17 cellular contexts compared by ENCODE assay signal in genomic region chr20:11195899-11196558, GRCh38.
DNase-seq lines count a peak whose midpoint lies in the region; ATAC-seq, FAIRE-seq and TF ChIP-seq lines count a peak whose summit lies in the region.
"Had no signal": no experiment of that assay in that cellular context is flagged by ENCODE, and none has a peak within 500 bp of the region (broad histone marks: within the 10 kb centered on the region; RNA-seq: fewer than 3 reads in every experiment).

No MANE protein-coding gene starts in this region.

- ATAC-seq in pancreas: peak in 3 of 4 donors; percentile 15 to 83 (median 60)
- no peak for ATAC-seq in stimulated activated naive CD8-positive, alpha-beta T cell treated with anti-CD3 and anti-CD28 coated beads, Interleukin-15, amount 100 ng/mL, for 72 hours
- ATAC-seq: CD8-positive, alpha-beta T cell; stimulated activated naive B cell treated with anti-CD40 and anti-IgM and Interleukin-4, amounts not matched to agents 10 μg/mL and 1 μg/mL and 100 μg/mL, for 72 hours had no signal

- H3K27me3 Mint-ChIP-seq in stimulated activated naive CD8-positive, alpha-beta T cell treated with anti-CD3 and anti-CD28 coated beads, Interleukin-15, amount 100 ng/mL, for 72 hours: peaks cover 2% of the 10 kb centered on the region
- H3K27me3 Mint-ChIP-seq: memory B cell had no signal

- H3K4me3 ChIP-seq in SJSA1 (no peak overlapping the region), pancreas (no peak overlapping the region), transverse colon (no peak overlapping the region)
- H3K4me3 ChIP-seq: esophagus muscularis mucosa, SK-N-MC had no signal

- H3K9me3 ChIP-seq in SJSA1 (replicated peaks) (no peaks in the 10 kb centered on the region), pancreas (no peaks in the 10 kb centered on the region), transverse colon (no peaks in the 10 kb centered on the region)
- H3K9me3 ChIP-seq: esophagus muscularis mucosa had no signal

- TF ChIP-seq EP300 in transverse colon (IDR thresholded peaks at IDR 0.05; ENCODE audit: low read depth): no peak

- H3K27ac ChIP-seq in SJSA1 (peak overlapping the region; percentile 33), pancreas (peak overlapping the region in 2 of 4 donors; percentile 6 to 28), transverse colon (no peak overlapping the region)
- H3K27ac ChIP-seq: SK-N-MC had no signal

- no peak overlapping the region for H3K4me3 Mint-ChIP-seq in stimulated activated naive CD8-positive, alpha-beta T cell treated with anti-CD3 and anti-CD28 coated beads, Interleukin-15, amount 100 ng/mL, for 72 hours
- H3K4me3 Mint-ChIP-seq: activated naive CD8-positive, alpha-beta T cell treated with anti-CD3 and anti-CD28 coated beads, Interleukin-2, amount 10 ng/mL, durations not matched to agents 7 days and 5 days; CD8-positive, alpha-beta T cell; memory B cell; stimulated activated naive B cell treated with anti-CD40 and anti-IgM and Interleukin-4, amounts not matched to agents 10 μg/mL and 1 μg/mL and 100 μg/mL, for 72 hours had no signal

- H3K4me1 ChIP-seq in SJSA1 (replicated peaks) (peaks cover 17% of the 10 kb centered on the region), pancreas (no peaks in the 10 kb centered on the region), transverse colon (peaks cover 0 to 29% (median 12%) of the 10 kb centered on the region in 4 donors)

- peaks cover 6% of the 10 kb centered on the region for H3K4me1 Mint-ChIP-seq in stimulated activated naive CD8-positive, alpha-beta T cell treated with anti-CD3 and anti-CD28 coated beads, Interleukin-15, amount 100 ng/mL, for 72 hours
- H3K4me1 Mint-ChIP-seq: activated naive CD8-positive, alpha-beta T cell treated with anti-CD3 and anti-CD28 coated beads, Interleukin-2, amount 10 ng/mL, durations not matched to agents 7 days and 5 days; memory B cell; stimulated activated naive B cell treated with anti-CD40 and anti-IgM and Interleukin-4, amounts not matched to agents 10 μg/mL and 1 μg/mL and 100 μg/mL, for 72 hours had no signal

- H3K27me3 ChIP-seq in SJSA1 (replicated peaks) (no peaks in the 10 kb centered on the region), pancreas (no peaks in the 10 kb centered on the region), transverse colon (no peaks in the 10 kb centered on the region)
- H3K27me3 ChIP-seq: esophagus muscularis mucosa had no signal

- in situ Hi-C loops in transverse colon (cut with MboI; ENCODE audit: low pct_ligation_motif_present in 1 of 4, low pct_unique_long_range_greater_than_20kb in 1 of 4, low sequenced_read_pairs in 3 of 4): no loop called here

- no peak overlapping the region for H3K27ac Mint-ChIP-seq in stimulated activated naive CD8-positive, alpha-beta T cell treated with anti-CD3 and anti-CD28 coated beads, Interleukin-15, amount 100 ng/mL, for 72 hours
- H3K27ac Mint-ChIP-seq: activated naive CD8-positive, alpha-beta T cell treated with anti-CD3 and anti-CD28 coated beads, Interleukin-2, amount 10 ng/mL, durations not matched to agents 7 days and 5 days; CD8-positive, alpha-beta T cell; memory B cell; stimulated activated naive B cell treated with anti-CD40 and anti-IgM and Interleukin-4, amounts not matched to agents 10 μg/mL and 1 μg/mL and 100 μg/mL, for 72 hours had no signal

- FAIRE-seq in pancreas (lab: Jason Lieb, UNC): no peak

- intact Hi-C loops in pancreas (cut with DNase I): no loop called here
- intact Hi-C loops in transverse colon (cut with DNase I; ENCODE audit: low total_unique reads): no loop called here

- H3K36me3 ChIP-seq in SJSA1 (no peaks in the 10 kb centered on the region), pancreas (no peaks in the 10 kb centered on the region), transverse colon (no peaks in the 10 kb centered on the region)
- H3K36me3 ChIP-seq: esophagus muscularis mucosa had no signal

- WGBS in pancreas, 2 donors: 71 to 80% methylated on average over 8 of the region's 8 CpGs
- 63 to 68% methylated on average over 4 to 8 of the region's 8 CpGs for WGBS in transverse colon (ENCODE audit: low coverage in 1 of 2), 2 donors

- DNase-seq in EL (peak; percentile 79), SJSA1 (ENCODE audit: low read depth in 1 of 2, low spot score in 2 of 2) (peak in 1 of 2 experiments; percentile 43), glomerular visceral epithelial cell (ENCODE audit: extremely low spot score) (peak; percentile 88), pancreas (no peak), transverse colon (no peak), GF-D8 (lab: John Stamatoyannopoulos, UW) (no peak), retina (no peak)
- DNase-seq in stimulated activated naive CD8-positive, alpha-beta T cell treated with anti-CD3 and anti-CD28 coated beads, Interleukin-15, amount 100 ng/mL, for 72 hours: no peak
- DNase-seq: activated CD4-positive, alpha-beta T cell treated with anti-CD3 and anti-CD28 coated beads, Interleukin-2, amount 50 U/mL, for 4 hours; activated naive CD8-positive, alpha-beta T cell treated with anti-CD3 and anti-CD28 coated beads, Interleukin-2, amount 10 ng/mL, durations not matched to agents 7 days and 5 days; CD8-positive, alpha-beta T cell; KG1; NCI-H524; stimulated activated naive B cell treated with anti-CD40 and anti-IgM and Interleukin-4, amounts not matched to agents 10 μg/mL and 1 μg/mL and 100 μg/mL, for 72 hours had no signal

- H3K9me3 Mint-ChIP-seq in stimulated activated naive CD8-positive, alpha-beta T cell treated with anti-CD3 and anti-CD28 coated beads, Interleukin-15, amount 100 ng/mL, for 72 hours: no peaks in the 10 kb centered on the region
- H3K9me3 Mint-ChIP-seq: CD8-positive, alpha-beta T cell; memory B cell; stimulated activated naive B cell treated with anti-CD40 and anti-IgM and Interleukin-4, amounts not matched to agents 10 μg/mL and 1 μg/mL and 100 μg/mL, for 72 hours had no signal

- TF ChIP-seq POLR2A in transverse colon (IDR thresholded peaks at IDR 0.05): no peak

- TF ChIP-seq CTCF in pancreas (IDR thresholded peaks at IDR 0.05): no peak
- no peak for TF ChIP-seq CTCF in transverse colon (IDR thresholded peaks at IDR 0.05)

Comparison
In these comparisons a context has a peak if more than half of its experiments do, and no peak if none do; other contexts are left out.
1. DNase-seq: peak in EL (single experiment) and glomerular visceral epithelial cell (single experiment); none in pancreas (0 of 6), stimulated activated naive CD8-positive, alpha-beta T cell treated with anti-CD3 and anti-CD28 coated beads, Interleukin-15, amount 100 ng/mL, for 72 hours (0 of 2), transverse colon (single experiment), GF-D8 (single experiment) and retina (single experiment).